Comparison of ENCODE assay signal across 2 cellular contexts in the genomic region with DNA sequence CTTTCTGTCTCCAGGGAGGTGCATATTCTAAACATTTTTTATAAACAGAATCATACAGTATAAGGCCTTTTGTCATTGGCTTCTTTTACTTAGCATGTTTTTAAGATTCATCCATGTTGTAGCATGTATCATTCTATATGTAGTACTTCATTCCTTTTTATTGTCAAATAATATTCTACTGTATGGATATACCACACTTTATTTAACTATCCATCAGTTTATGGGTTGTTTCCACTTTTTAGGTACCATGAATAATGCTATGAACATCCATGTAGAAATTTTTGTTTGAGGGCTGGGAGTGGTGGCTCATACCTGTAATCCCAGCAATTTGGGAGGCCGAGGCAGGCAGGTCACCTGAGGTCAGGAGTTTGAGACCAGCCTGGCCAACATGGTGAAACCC.
TF ChIP-seq lines count a peak whose summit lies in the region.

No MANE protein-coding gene starts in this region.

TF ChIP-seq in SK-N-SH treated with all-trans-retinoic acid at 6 μM for 48 hours, 23 proteins besides CTCF, POLR2A, EP300 and RAD21 (continued from another document):
- TF ChIP-seq, protein P1, sequence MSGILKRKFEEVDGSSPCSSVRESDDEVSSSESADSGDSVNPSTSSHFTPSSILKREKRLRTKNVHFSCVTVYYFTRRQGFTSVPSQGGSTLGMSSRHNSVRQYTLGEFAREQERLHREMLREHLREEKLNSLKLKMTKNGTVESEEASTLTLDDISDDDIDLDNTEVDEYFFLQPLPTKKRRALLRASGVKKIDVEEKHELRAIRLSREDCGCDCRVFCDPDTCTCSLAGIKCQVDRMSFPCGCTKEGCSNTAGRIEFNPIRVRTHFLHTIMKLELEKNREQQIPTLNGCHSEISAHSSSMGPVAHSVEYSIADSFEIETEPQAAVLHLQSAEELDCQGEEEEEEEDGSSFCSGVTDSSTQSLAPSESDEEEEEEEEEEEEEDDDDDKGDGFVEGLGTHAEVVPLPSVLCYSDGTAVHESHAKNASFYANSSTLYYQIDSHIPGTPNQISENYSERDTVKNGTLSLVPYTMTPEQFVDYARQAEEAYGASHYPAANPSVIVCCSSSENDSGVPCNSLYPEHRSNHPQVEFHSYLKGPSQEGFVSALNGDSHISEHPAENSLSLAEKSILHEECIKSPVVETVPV (CRISPR knock-in tag; IDR thresholded peaks at IDR 0.05), result no peak
- TF ChIP-seq, protein P2, sequence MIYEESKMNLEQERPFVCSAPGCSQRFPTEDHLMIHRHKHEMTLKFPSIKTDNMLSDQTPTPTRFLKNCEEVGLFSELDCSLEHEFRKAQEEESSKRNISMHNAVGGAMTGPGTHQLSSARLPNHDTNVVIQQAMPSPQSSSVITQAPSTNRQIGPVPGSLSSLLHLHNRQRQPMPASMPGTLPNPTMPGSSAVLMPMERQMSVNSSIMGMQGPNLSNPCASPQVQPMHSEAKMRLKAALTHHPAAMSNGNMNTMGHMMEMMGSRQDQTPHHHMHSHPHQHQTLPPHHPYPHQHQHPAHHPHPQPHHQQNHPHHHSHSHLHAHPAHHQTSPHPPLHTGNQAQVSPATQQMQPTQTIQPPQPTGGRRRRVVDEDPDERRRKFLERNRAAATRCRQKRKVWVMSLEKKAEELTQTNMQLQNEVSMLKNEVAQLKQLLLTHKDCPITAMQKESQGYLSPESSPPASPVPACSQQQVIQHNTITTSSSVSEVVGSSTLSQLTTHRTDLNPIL (CRISPR knock-in tag; IDR thresholded peaks at IDR 0.05; ENCODE audit: low read depth), result no peak

TF ChIP-seq in SK-N-SH, 30 proteins besides CTCF, POLR2A, EP300 and RAD21 (continued from another document):
- TF ChIP-seq, protein P3, sequence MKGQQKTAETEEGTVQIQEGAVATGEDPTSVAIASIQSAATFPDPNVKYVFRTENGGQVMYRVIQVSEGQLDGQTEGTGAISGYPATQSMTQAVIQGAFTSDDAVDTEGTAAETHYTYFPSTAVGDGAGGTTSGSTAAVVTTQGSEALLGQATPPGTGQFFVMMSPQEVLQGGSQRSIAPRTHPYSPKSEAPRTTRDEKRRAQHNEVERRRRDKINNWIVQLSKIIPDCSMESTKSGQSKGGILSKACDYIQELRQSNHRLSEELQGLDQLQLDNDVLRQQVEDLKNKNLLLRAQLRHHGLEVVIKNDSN (IDR thresholded peaks at IDR 0.05; ENCODE audit: borderline replicate concordance, low read depth), result no peak
